17 cellular contexts compared by ENCODE assay signal in genomic region chr3:133487204-133487603, GRCh38.
A peak's percentile ranks its signal among the peaks of the same experiment; 100 is the strongest.
DNase-seq lines count a peak whose midpoint lies in the region; ATAC-seq, FAIRE-seq and TF ChIP-seq lines count a peak whose summit lies in the region.
"Had no signal": no experiment of that assay in that cellular context is flagged by ENCODE, and none has a peak within 500 bp of the region (broad histone marks: within the 10 kb centered on the region; RNA-seq: fewer than 3 reads in every experiment).

No MANE protein-coding gene starts in this region.

- no peak for FAIRE-seq in H1 (lab: Jason Lieb, UNC)
- FAIRE-seq: A549, D721Med, G401.6, GM12891, HepG2 had no signal

- H2BK12ac ChIP-seq in H9 (ENCODE audit: insufficient read length, low read depth, low read length), result no peak overlapping the region
- no peak overlapping the region for H2BK12ac ChIP-seq in H1 (ENCODE audit: low read depth, low read length)

- H3K36me3 ChIP-seq in H1 (ENCODE audit: control insufficient read depth in 2 of 4, insufficient read depth in 4 of 4, low read length in 3 of 4), result no peaks in the 10 kb centered on the region
- no peaks in the 10 kb centered on the region for H3K36me3 ChIP-seq in mucosa of descending colon (ENCODE audit: low read depth)
- H3K36me3 ChIP-seq in stomach, result no peaks in the 10 kb centered on the region
- H3K36me3 ChIP-seq: HAP-1 had no signal

- no peak overlapping the region for H2BK15ac ChIP-seq in H9 (ENCODE audit: low read depth, low read length)
- H2BK15ac ChIP-seq in H1 (ENCODE audit: low read length), result no peak overlapping the region

- no peak overlapping the region for H2BK5ac ChIP-seq in H9 (ENCODE audit: insufficient read length, low read length)
- no peak overlapping the region for H2BK5ac ChIP-seq in H1 (ENCODE audit: low read depth, low read length)

- H3K9ac ChIP-seq in H9 (ENCODE audit: extremely low read depth, insufficient read length, low read length) (no peak overlapping the region), H1 (replicated peaks in 1 of 4; ENCODE audit: extremely low read depth in 1 of 4, low read depth in 3 of 4, low read length in 3 of 4) (no peak overlapping the region)

- H2AK5ac ChIP-seq in H9 (ENCODE audit: insufficient read length, low read length) (no peak overlapping the region), H1 (ENCODE audit: low read depth, low read length) (no peak overlapping the region)

- H3K18ac ChIP-seq in H9 (ENCODE audit: insufficient read length, low read depth, low read length), result no peak overlapping the region
- no peak overlapping the region for H3K18ac ChIP-seq in H1 (ENCODE audit: extremely low read depth, low read length)

- H3K9me3 Mint-ChIP-seq in H9, result peaks cover 34 to 53% of the 10 kb centered on the region in 2 experiments
- no peaks in the 10 kb centered on the region for H3K9me3 Mint-ChIP-seq in natural killer cell treated with Interleukin-12 subunit alpha and Interleukin-12 subunit beta and Interleukin-15 and Interleukin-18, amount 100 ng/mL, for 72 hours
- H3K9me3 Mint-ChIP-seq: CD4-positive, alpha-beta T cell had no signal

- H3K4ac ChIP-seq in H9 (ENCODE audit: low read depth, low read length) (no peak overlapping the region), H1 (replicated peaks; ENCODE audit: insufficient read length, low read depth, low read length) (no peak overlapping the region)

- peaks cover 22% of the 10 kb centered on the region for H3K9me3 ChIP-seq in H9 (ENCODE audit: control insufficient read depth, low read depth, low read length)
- peaks cover 8 to 10% of the 10 kb centered on the region in 2 experiments; a peak in 2 of 4 replicates for H3K9me3 ChIP-seq in H1 (ENCODE audit: insufficient read depth in 2 of 2, low read depth in 1 of 2, low read length in 1 of 2)
- no peaks in the 10 kb centered on the region for H3K9me3 ChIP-seq in mucosa of descending colon
- H3K9me3 ChIP-seq in stomach, result peaks cover 0 to 6% (median 0%) of the 10 kb centered on the region in 4 donors

- H2AFZ ChIP-seq in H9 (ENCODE audit: low read length), result no peak overlapping the region
- H2AFZ ChIP-seq in H1 (ENCODE audit: low read length), result no peak overlapping the region

- DNase-seq in H9 (peak; percentile 75), H1 (ENCODE audit: low read depth in 1 of 2, low spot score in 2 of 2) (no peak), mucosa of descending colon (peak; percentile 83 to 89 (median 88)), stomach (peak; percentile 86)
- DNase-seq in natural killer cell treated with Interleukin-12 subunit alpha and Interleukin-12 subunit beta and Interleukin-15 and Interleukin-18, amount 100 ng/mL, for 72 hours (ENCODE audit: low spot score), result no peak
- DNase-seq: GOT3 had no signal

- H2BK20ac ChIP-seq in H9 (ENCODE audit: low read depth, low read length, poor library complexity, severe bottlenecking), result no peak overlapping the region
- no peak overlapping the region for H2BK20ac ChIP-seq in H1 (ENCODE audit: low read length)

- no peak overlapping the region for H3T11ph ChIP-seq in H9 (ENCODE audit: low read length)

- H3K27me3 ChIP-seq in H9 (ENCODE audit: insufficient read depth, low read length) (no peaks in the 10 kb centered on the region), H1 (replicated peaks in 1 of 4; ENCODE audit: control insufficient read depth in 3 of 4, extremely low read depth in 1 of 4, insufficient read depth in 3 of 4, low read length in 3 of 4) (no peaks in the 10 kb centered on the region), stomach (no peaks in the 10 kb centered on the region)

- H3K79me1 ChIP-seq in H9 (ENCODE audit: insufficient read depth, low read depth, low read length, poor library complexity, severe bottlenecking), result no peaks in the 10 kb centered on the region
- no peaks in the 10 kb centered on the region for H3K79me1 ChIP-seq in H1 (ENCODE audit: low read depth, low read length)

- H3K27ac ChIP-seq in H9 (ENCODE audit: insufficient read length, low read depth, low read length) (no peak overlapping the region), H1 (ENCODE audit: low read depth, low read length) (no peak overlapping the region; the same call in 1 of the 2 replicates), stomach (no peak overlapping the region)
- H3K27ac ChIP-seq: 22Rv1, A549, C4-2B had no signal

- H4K91ac ChIP-seq in H9 (ENCODE audit: insufficient read length, low read depth, low read length), result no peak overlapping the region
- H4K91ac ChIP-seq in H1 (replicated peaks; ENCODE audit: insufficient read length, low read length), result no peak overlapping the region

- no peak overlapping the region for H3K4me3 Mint-ChIP-seq in H9
- H3K4me3 Mint-ChIP-seq in natural killer cell treated with Interleukin-12 subunit alpha and Interleukin-12 subunit beta and Interleukin-15 and Interleukin-18, amount 100 ng/mL, for 72 hours, result no peak overlapping the region

- H3K4me3 ChIP-seq in H1 (ENCODE audit: extremely low read depth in 1 of 4, insufficient read depth in 2 of 4, low read depth in 3 of 4, low read length in 4 of 4) (no peak overlapping the region), mucosa of descending colon (no peak overlapping the region), stomach (no peak overlapping the region)
- H3K4me3 ChIP-seq: A549, HAP-1 had no signal

- H2BK120ac ChIP-seq in H9 (ENCODE audit: low read depth, low read length, poor library complexity, severe bottlenecking) (no peak overlapping the region), H1 (replicated peaks; ENCODE audit: low read depth, low read length) (no peak overlapping the region)

- H4K20me1 ChIP-seq in H9 (ENCODE audit: control insufficient read depth, insufficient read depth, insufficient read length) (no peaks in the 10 kb centered on the region), H1 (replicated peaks in 1 of 2; ENCODE audit: control insufficient read depth in 1 of 2, insufficient read depth in 2 of 2, low read length in 2 of 2) (no peaks in the 10 kb centered on the region)

- H3K4me1 Mint-ChIP-seq in H9, result peaks cover 19 to 21% of the 10 kb centered on the region in 2 experiments
- H3K4me1 Mint-ChIP-seq in natural killer cell treated with Interleukin-12 subunit alpha and Interleukin-12 subunit beta and Interleukin-15 and Interleukin-18, amount 100 ng/mL, for 72 hours (ENCODE audit: low read depth in 2 of 2), result peaks cover 0 to 3% of the 10 kb centered on the region in 2 donors

- H3K36me3 Mint-ChIP-seq in H9 (ENCODE audit: insufficient read depth in 1 of 3, low read depth in 3 of 3), result peaks cover 16 to 32% (median 22%) of the 10 kb centered on the region in 3 experiments
- H3K36me3 Mint-ChIP-seq in natural killer cell treated with Interleukin-12 subunit alpha and Interleukin-12 subunit beta and Interleukin-15 and Interleukin-18, amount 100 ng/mL, for 72 hours, result no peaks in the 10 kb centered on the region

- H3K23me2 ChIP-seq in H9 (ENCODE audit: insufficient read length, low read depth, low read length, poor library complexity, severe bottlenecking) (no peaks in the 10 kb centered on the region), H1 (ENCODE audit: low read depth, low read length) (no peaks in the 10 kb centered on the region)

- TF ChIP-seq EP300 in H1 (IDR thresholded peaks at IDR 0.05; ENCODE audit: borderline replicate concordance in 1 of 2, low read depth in 2 of 2, low read length in 2 of 2) (no peak), stomach (IDR thresholded peaks at IDR 0.05) (no peak)

- H3K14ac ChIP-seq in H9 (ENCODE audit: insufficient read depth, low read length), result no peak overlapping the region
- H3K14ac ChIP-seq in H1 (ENCODE audit: insufficient read length), result no peak overlapping the region

- H3K23ac ChIP-seq in H9 (ENCODE audit: insufficient read length, low read depth, low read length) (no peak overlapping the region), H1 (ENCODE audit: insufficient read length) (no peak overlapping the region)

- H3K4me2 ChIP-seq in H9 (ENCODE audit: insufficient read depth, insufficient read length, low read length) (no peak overlapping the region), H1 (ENCODE audit: insufficient read depth in 1 of 2, low read depth in 2 of 2, low read length in 2 of 2) (no peak overlapping the region)
- H3K4me2 ChIP-seq: A549 had no signal

- CTCF ChIA-PET in H1 (lab: Charles Lee; ENCODE audit: partially characterized antibody), result interaction anchor here (1.1 to 5.3 kb wide), 10 partner anchors 8 to 91 kb away, joined by 3 to 30 read pairs (median 6); no protein-coding TSS in a partner anchor

- POLR2A ChIA-PET in H1 (lab: Charles Lee; ENCODE audit: partially characterized antibody), result interaction anchor here (0.7 kb wide), 1 partner anchor 81 kb away, joined by 3 read pairs; no protein-coding TSS in a partner anchor

- H4K5ac ChIP-seq in H9 (ENCODE audit: insufficient read length, low read depth, low read length) (no peak overlapping the region), H1 (ENCODE audit: insufficient read length, low read depth, low read length) (no peak overlapping the region)

- H4K8ac ChIP-seq in H9 (replicated peaks; ENCODE audit: insufficient read length, low read depth, low read length), result no peak overlapping the region
- H4K8ac ChIP-seq in H1 (ENCODE audit: extremely low read depth, insufficient read depth, low read length), result no peak overlapping the region

- no peak for TF ChIP-seq RAD21 in H1 (IDR thresholded peaks at IDR 0.05 in 1 of 2, conservative IDR thresholded peaks at IDR 0.05 in 1 of 2; ENCODE audit: low read depth in 2 of 2, low read length in 2 of 2)

- no peak overlapping the region for H3K27ac Mint-ChIP-seq in H9
- H3K27ac Mint-ChIP-seq in natural killer cell treated with Interleukin-12 subunit alpha and Interleukin-12 subunit beta and Interleukin-15 and Interleukin-18, amount 100 ng/mL, for 72 hours, result no peak overlapping the region

- intact Hi-C loops in mucosa of descending colon (cut with DNase I, micrococcal nuclease), result no loop called here
- intact Hi-C loops in stomach (cut with DNase I; ENCODE audit: low total_unique reads), result no loop called here

- peak; percentile 91 for ATAC-seq in mucosa of descending colon
- no peak for ATAC-seq in GM18907 (IDR thresholded peaks at IDR 0.05; ENCODE audit: unreplicated experiment)
- no peak for ATAC-seq in natural killer cell treated with Interleukin-12 subunit alpha and Interleukin-12 subunit beta and Interleukin-15 and Interleukin-18, amount 100 ng/mL, for 72 hours
- ATAC-seq in GM18505 (IDR thresholded peaks at IDR 0.05; ENCODE audit: unreplicated experiment), result no peak
- ATAC-seq: HepG2 had no signal

- TF ChIP-seq CTCF in H9 (conservative IDR thresholded peaks at IDR 0.05) (no peak), H1 (IDR thresholded peaks at IDR 0.05; ENCODE audit: control extremely low read depth in 1 of 3, insufficient read depth in 1 of 3, low read depth in 1 of 3, low read length in 3 of 3) (no peak), mucosa of descending colon (IDR thresholded peaks at IDR 0.05) (no peak), stomach (IDR thresholded peaks at IDR 0.05) (no peak)

- H3K4me1 ChIP-seq in H9 (ENCODE audit: insufficient read depth, low read length) (no peaks in the 10 kb centered on the region; the same call in 1 of the 2 replicates), H1 (replicated peaks in 1 of 4; ENCODE audit: control insufficient read depth in 3 of 4, insufficient read depth in 4 of 4, low read length in 3 of 4) (peaks cover 2 to 9% (median 3%) of the 10 kb centered on the region in 4 experiments), mucosa of descending colon (ENCODE audit: low read depth) (peaks cover 11% of the 10 kb centered on the region), stomach (no peaks in the 10 kb centered on the region)
- H3K4me1 ChIP-seq: A549, HAP-1 had no signal

- WGBS in H9 (ENCODE audit: extremely low coverage, insufficient read length, low lambda C conversion rate), result no CpG with 5 or more reads among the region's 4 CpGs
- 89% methylated on average over 4 of the region's 4 CpGs; no CpG with 5 or more reads in 1 of the 2 experiments for whole genome bisulfite sequencing in H1 (ENCODE audit: extremely low coverage in 1 of 2, insufficient coverage in 1 of 2, insufficient read length in 1 of 2, insufficient replicate concordance in 2 of 2, low coverage in 1 of 2, low lambda C conversion rate in 2 of 2, missing lambda C conversion rate in 1 of 2), 2 experiments
- WGBS in stomach, 5 donors, result 32 to 47% (median 34%) methylated on average over 3 to 4 of the region's 4 CpGs

- H3K27me3 Mint-ChIP-seq in H9 (ENCODE audit: low read depth), result peaks cover 4% of the 10 kb centered on the region; the same call in 1 of the 2 replicates
- H3K27me3 Mint-ChIP-seq in natural killer cell treated with Interleukin-12 subunit alpha and Interleukin-12 subunit beta and Interleukin-15 and Interleukin-18, amount 100 ng/mL, for 72 hours, result peaks cover 0 to 7% of the 10 kb centered on the region in 2 donors
- H3K27me3 Mint-ChIP-seq: CD4-positive, alpha-beta T cell had no signal

- no peak overlapping the region for H3K56ac ChIP-seq in H9 (ENCODE audit: insufficient read length, low read depth, low read length)
- H3K56ac ChIP-seq in H1 (replicated peaks; ENCODE audit: insufficient read length, low read depth, low read length), result no peak overlapping the region

- TF ChIP-seq POLR2A in H1 (IDR thresholded peaks at IDR 0.05; ENCODE audit: control extremely low read depth in 1 of 2, low read depth in 2 of 2, low read length in 2 of 2) (no peak), stomach (IDR thresholded peaks at IDR 0.05) (no peak), GM18505 (IDR thresholded peaks at IDR 0.05; ENCODE audit: borderline replicate concordance, extremely low read depth, insufficient read depth, insufficient read length) (no peak)

- H3K79me2 ChIP-seq in H9 (ENCODE audit: insufficient read depth, low read length), result no peaks in the 10 kb centered on the region
- no peaks in the 10 kb centered on the region for H3K79me2 ChIP-seq in H1 (ENCODE audit: control insufficient read depth in 1 of 2, insufficient read depth in 2 of 2, low read length in 2 of 2)

Comparison
In these comparisons a context has a peak if more than half of its experiments do, and no peak if none do; other contexts are left out.
1. DNase-seq: peak in H9 (single experiment), mucosa of descending colon (3 of 3) and stomach (single experiment); none in H1 (0 of 2) and natural killer cell treated with Interleukin-12 subunit alpha and Interleukin-12 subunit beta and Interleukin-15 and Interleukin-18, amount 100 ng/mL, for 72 hours (single experiment).